ENCODE assay signal across 1 cellular context in genomic region chr10:4825868-4826787, GRCh38.
TF ChIP-seq lines count a peak whose summit lies in the region.

Gene AKR1E2, plus strand, starts transcription at chr10:4826207. Its CDS starts 118 bp downstream, at chr10:4826325.

TF ChIP-seq in H1, 55 proteins besides CTCF, POLR2A, EP300 and RAD21 (continued from another document):
- TF ChIP-seq TBP (IDR thresholded peaks at IDR 0.05; ENCODE audit: low read depth, low read length) (peak; percentile 16; the same call in 1 of the 2 replicates), EZH2 (IDR thresholded peaks at IDR 0.05; ENCODE audit: low read depth, low read length, severe bottlenecking) (no peak), ATF3 (IDR thresholded peaks at IDR 0.05; ENCODE audit: insufficient read depth, low read depth, low read length) (no peak), RXRA (IDR thresholded peaks at IDR 0.05; ENCODE audit: insufficient read depth, low read depth, low read length) (no peak), TAF1 (IDR thresholded peaks at IDR 0.05; ENCODE audit: low read depth, low read length) (no peak; the same call in none of the 2 replicates), FOSL1 (IDR thresholded peaks at IDR 0.05; ENCODE audit: insufficient read depth, low read depth, low read length) (no peak), BACH1 (IDR thresholded peaks at IDR 0.05; ENCODE audit: low read length) (no peak), CEBPB (IDR thresholded peaks at IDR 0.05; ENCODE audit: low read depth, low read length) (no peak), RFX5 (IDR thresholded peaks at IDR 0.05; ENCODE audit: borderline replicate concordance, low read depth, low read length) (no peak), CTBP2 (IDR thresholded peaks at IDR 0.05; ENCODE audit: borderline replicate concordance, insufficient read depth, insufficient read length, low read length) (no peak), POU5F1 (IDR thresholded peaks at IDR 0.05; ENCODE audit: low read depth, low read length) (no peak), SIRT6 (IDR thresholded peaks at IDR 0.05; ENCODE audit: low read length) (no peak), RBBP5 (IDR thresholded peaks at IDR 0.05; ENCODE audit: borderline replicate concordance, low read depth, low read length) (0 out of 2 replicates have a peak, but pooled peaks have one; percentile 50), NANOG (IDR thresholded peaks at IDR 0.05; ENCODE audit: insufficient read depth, low read depth, low read length, poor library complexity, severe bottlenecking) (peak; percentile 7), CREB1 (IDR thresholded peaks at IDR 0.05) (0 out of 2 replicates have a peak, but pooled peaks have one; percentile 53), MAFK (IDR thresholded peaks at IDR 0.05; ENCODE audit: low read depth, low read length) (no peak), USF2 (IDR thresholded peaks at IDR 0.05; ENCODE audit: low read length) (no peak), TAF7 (optimal IDR thresholded peaks at IDR 0.05; ENCODE audit: borderline replicate concordance, low read depth, low read length) (no peak), CBX5 (IDR thresholded peaks at IDR 0.05; ENCODE audit: low read depth, low read length) (no peak), ZNF274 (IDR thresholded peaks at IDR 0.05; ENCODE audit: borderline replicate concordance, extremely low read depth, low read length) (no peak), SIN3A (conservative IDR thresholded peaks at IDR 0.05 in 1 of 2, IDR thresholded peaks at IDR 0.05 in 1 of 2; ENCODE audit: low read depth in 1 of 2, low read length in 2 of 2) (no peak), POLR2AphosphoS5 (IDR thresholded peaks at IDR 0.05; ENCODE audit: low read depth, low read length) (peak; percentile 32; the same call in 1 of the 2 replicates), SIX5 (IDR thresholded peaks at IDR 0.05; ENCODE audit: low read depth, low read length) (no peak), NRF1 (IDR thresholded peaks at IDR 0.05; ENCODE audit: low read depth, low read length) (no peak), KDM1A (IDR thresholded peaks at IDR 0.05; ENCODE audit: borderline replicate concordance, low read length) (no peak), CHD2 (IDR thresholded peaks at IDR 0.05; ENCODE audit: low read length) (peak; percentile 85), ASH2L (IDR thresholded peaks at IDR 0.05; ENCODE audit: low read length) (peak; percentile 36), BCL11A (IDR thresholded peaks at IDR 0.05; ENCODE audit: low read depth in 2 of 2, low read length in 2 of 2) (no peak), PHF8 (conservative IDR thresholded peaks at IDR 0.05; ENCODE audit: low read depth, low read length) (peak; percentile 51), JUND (IDR thresholded peaks at IDR 0.05; ENCODE audit: low read length) (no peak), EGR1 (IDR thresholded peaks at IDR 0.05; ENCODE audit: borderline replicate concordance, low read depth, low read length) (no peak), CHD7 (IDR thresholded peaks at IDR 0.05; ENCODE audit: insufficient replicate concordance, low read length) (no peak), JUN (IDR thresholded peaks at IDR 0.05; ENCODE audit: low read depth, low read length) (no peak), MAX (IDR thresholded peaks at IDR 0.05) (peak; percentile 97), HDAC2 (IDR thresholded peaks at IDR 0.05; ENCODE audit: borderline replicate concordance in 1 of 2, low read depth in 2 of 2, low read length in 2 of 2) (0 out of 4 replicates have a peak, but pooled peaks of 1 of the 2 experiments have one; percentile 50), SAP30 (IDR thresholded peaks at IDR 0.05; ENCODE audit: insufficient read depth, insufficient replicate concordance, low read length) (no peak)
